In genomic region chr9:37953775-37954437, GRCh38 we compare ENCODE assay signal across 8 cellular contexts. TPM values are rescaled to one million over a fixed set of nuclear protein-coding genes. Genes with fewer than 3 reads are reported as not detected.
DNase-seq lines count a peak whose midpoint lies in the region; ATAC-seq and TF ChIP-seq lines count a peak whose summit lies in the region.

No MANE protein-coding gene starts in this region.

- peaks cover 2% of the 10 kb centered on the region for H3K36me3 Mint-ChIP-seq in activated CD4-positive, alpha-beta T cell treated with anti-CD3 and anti-CD28 coated beads for 36 hours (ENCODE audit: low read depth)
- H3K36me3 Mint-ChIP-seq in effector memory CD8-positive, alpha-beta T cell (ENCODE audit: insufficient read depth), result peaks cover 3% of the 10 kb centered on the region

- TF ChIP-seq CTCF in RWPE1 (conservative IDR thresholded peaks at IDR 0.05; ENCODE audit: low read depth) (no peak), retinal pigment epithelial cell (conservative IDR thresholded peaks at IDR 0.05; ENCODE audit: low read depth, low read length) (no peak)

- peak overlapping the region; percentile 89 for H3K27ac ChIP-seq in RWPE1

- peak overlapping the region; percentile 1 for H3K4me3 Mint-ChIP-seq in activated CD4-positive, alpha-beta T cell treated with anti-CD3 and anti-CD28 coated beads for 36 hours
- no peak overlapping the region for H3K4me3 Mint-ChIP-seq in effector memory CD8-positive, alpha-beta T cell

- no peaks in the 10 kb centered on the region for H3K27me3 Mint-ChIP-seq in activated CD4-positive, alpha-beta T cell treated with anti-CD3 and anti-CD28 coated beads for 36 hours
- no peaks in the 10 kb centered on the region for H3K27me3 Mint-ChIP-seq in effector memory CD8-positive, alpha-beta T cell

- H3K4me3 ChIP-seq in retinal pigment epithelial cell (ENCODE audit: low read length), result no peak overlapping the region

- POLR2A ChIA-PET in activated CD4-positive, alpha-beta T cell treated with anti-CD3 and anti-CD28 coated beads for 36 hours (lab: Charles Lee), result no interaction called here
- POLR2A ChIA-PET in RWPE1 (lab: Yijun Ruan, JAX; ENCODE audit: low non-redundant PET), result no interaction called here

- intact Hi-C loops in activated CD4-positive, alpha-beta T cell treated with anti-CD3 and anti-CD28 coated beads for 36 hours (cut with DNase I, micrococcal nuclease), result loop anchor here in 1 of 2 experiments (1.0 to 5.0 kb wide), 4 partner anchors 21 to 115 kb away; partner anchors contain the start of gene SHB

- no peaks in the 10 kb centered on the region for H3K9me3 Mint-ChIP-seq in activated CD4-positive, alpha-beta T cell treated with anti-CD3 and anti-CD28 coated beads for 36 hours (ENCODE audit: low read depth)
- no peaks in the 10 kb centered on the region for H3K9me3 Mint-ChIP-seq in effector memory CD8-positive, alpha-beta T cell

- CTCF ChIA-PET in activated CD4-positive, alpha-beta T cell treated with anti-CD3 and anti-CD28 coated beads for 36 hours (lab: Charles Lee), result no interaction called here
- CTCF ChIA-PET in RWPE1 (lab: Yijun Ruan, JAX), result no interaction called here

- peak; percentile 76 for DNase-seq in activated CD4-positive, alpha-beta T cell treated with anti-CD3 and anti-CD28 coated beads for 36 hours
- no peak for DNase-seq in activated CD4-positive, alpha-beta T cell treated with anti-CD3 and anti-CD28 coated beads for 1 hour
- DNase-seq in RWPE1 (ENCODE audit: low spot score) (peak; percentile 95), retinal pigment epithelial cell (ENCODE audit: low read depth) (peak; percentile 77), NOMO-1 (lab: John Stamatoyannopoulos, UW; ENCODE audit: unreplicated experiment in 2 of 2) (no peak), epidermal melanocyte (ENCODE audit: insufficient read length, low spot score) (no peak)
- DNase-seq in effector memory CD8-positive, alpha-beta T cell, result peak in 2 of 3 experiments; percentile 1 to 5

- peaks cover 31% of the 10 kb centered on the region for H3K4me1 Mint-ChIP-seq in activated CD4-positive, alpha-beta T cell treated with anti-CD3 and anti-CD28 coated beads for 36 hours
- peaks cover 15 to 22% of the 10 kb centered on the region in 2 donors for H3K4me1 Mint-ChIP-seq in effector memory CD8-positive, alpha-beta T cell (ENCODE audit: low read depth in 2 of 2)

- peak overlapping the region; percentile 70 for H3K27ac Mint-ChIP-seq in activated CD4-positive, alpha-beta T cell treated with anti-CD3 and anti-CD28 coated beads for 36 hours
- H3K27ac Mint-ChIP-seq in effector memory CD8-positive, alpha-beta T cell, result peak overlapping the region; percentile 82

- peak; percentile 84 for ATAC-seq in activated CD4-positive, alpha-beta T cell treated with anti-CD3 and anti-CD28 coated beads for 36 hours
- ATAC-seq in HG02642 (IDR thresholded peaks at IDR 0.05; ENCODE audit: poor library complexity, unreplicated experiment), result peak; percentile 79
- ATAC-seq in effector memory CD8-positive, alpha-beta T cell (replicated peaks), result peak; percentile 73

RNA-seq across cellular contexts. Expression of gene SLC25A51, which starts 50.0 kb away (rescaled TPM):
- 10 to 100 TPM; 25.5 to 29.4 TPM for total RNA-seq in activated CD4-positive, alpha-beta T cell treated with anti-CD3 and anti-CD28 coated beads for 36 hours

Comparison
In these comparisons a context has a peak if more than half of its experiments do, and no peak if none do; other contexts are left out.
1. DNase-seq: peak in activated CD4-positive, alpha-beta T cell treated with anti-CD3 and anti-CD28 coated beads for 36 hours (single experiment), RWPE1 (single experiment), effector memory CD8-positive, alpha-beta T cell (2 of 3) and retinal pigment epithelial cell (single experiment); none in activated CD4-positive, alpha-beta T cell treated with anti-CD3 and anti-CD28 coated beads for 1 hour (single experiment), NOMO-1 (0 of 2) and epidermal melanocyte (single experiment).
2. Peak in every context shown above with its lines, with median percentiles within 50 percentile points of each other: ATAC-seq.